In genomic region chr2:202237787-202238233, GRCh38 we compare ENCODE assay signal across 8 cellular contexts. TPM values are rescaled to one million over a fixed set of nuclear protein-coding genes. Genes with fewer than 3 reads are reported as not detected.
A peak's percentile ranks its signal among the peaks of the same experiment; 100 is the strongest.
DNase-seq lines count a peak whose midpoint lies in the region; ATAC-seq, FAIRE-seq and TF ChIP-seq lines count a peak whose summit lies in the region.

No MANE protein-coding gene starts in this region.

- no peak for FAIRE-seq in GM19239 (lab: Jason Lieb, UNC)

- H3K9ac ChIP-seq in duodenal mucosa (ENCODE audit: low read depth in 1 of 2, low read length in 2 of 2): peak overlapping the region; percentile 82 to 88

- H3K4me3 ChIP-seq in duodenal mucosa (ENCODE audit: low read depth in 1 of 2, low read length in 2 of 2) (peak overlapping the region; percentile 88 to 95), lower leg skin (ENCODE audit: low read depth, poor library complexity, severe bottlenecking) (peak overlapping the region; percentile 88)

- peak overlapping the region; percentile 70 for H3K27ac ChIP-seq in duodenal mucosa (ENCODE audit: low read depth, low read length)

- no peak for TF ChIP-seq CTCF in lower leg skin (IDR thresholded peaks at IDR 0.05)

- no peaks in the 10 kb centered on the region for H3K9me3 Mint-ChIP-seq in stimulated activated naive CD8-positive, alpha-beta T cell treated with anti-CD3 and anti-CD28 coated beads, Interleukin-15, amount 100 ng/mL, for 72 hours

- H3K4me1 Mint-ChIP-seq in stimulated activated naive CD8-positive, alpha-beta T cell treated with anti-CD3 and anti-CD28 coated beads, Interleukin-15, amount 100 ng/mL, for 72 hours: peaks cover 34% of the 10 kb centered on the region

- H3K36me3 ChIP-seq in duodenal mucosa (ENCODE audit: control insufficient read depth in 1 of 2, insufficient read depth in 2 of 2, low read length in 2 of 2): no peaks in the 10 kb centered on the region

- H3K9me3 ChIP-seq in duodenal mucosa (ENCODE audit: control insufficient read depth in 1 of 2, low read length in 2 of 2): no peaks in the 10 kb centered on the region

- no peak for TF ChIP-seq POLR2A in lower leg skin (IDR thresholded peaks at IDR 0.05)

- no peaks in the 10 kb centered on the region for H3K27me3 ChIP-seq in duodenal mucosa (ENCODE audit: control insufficient read depth in 1 of 2, insufficient read depth in 2 of 2, low read length in 2 of 2)

- DNase-seq in EH (ENCODE audit: low read depth): peak; percentile 72
- DNase-seq in lower leg skin (ENCODE audit: low spot score in 2 of 2): peak in 1 of 2 donors; percentile 26
- no peak for DNase-seq in stimulated activated naive CD8-positive, alpha-beta T cell treated with anti-CD3 and anti-CD28 coated beads, Interleukin-15, amount 100 ng/mL, for 72 hours
- no peak for DNase-seq in GM19239 (ENCODE audit: insufficient read length, low spot score)

- peaks cover 6 to 15% of the 10 kb centered on the region in 2 donors for H3K4me1 ChIP-seq in duodenal mucosa (ENCODE audit: control insufficient read depth in 1 of 2, insufficient read depth in 2 of 2, low read length in 2 of 2)

- no peaks in the 10 kb centered on the region for H3K27me3 Mint-ChIP-seq in stimulated activated naive CD8-positive, alpha-beta T cell treated with anti-CD3 and anti-CD28 coated beads, Interleukin-15, amount 100 ng/mL, for 72 hours

- peak overlapping the region; percentile 96 to 97 for H3K27ac Mint-ChIP-seq in stimulated activated naive CD8-positive, alpha-beta T cell treated with anti-CD3 and anti-CD28 coated beads, Interleukin-15, amount 100 ng/mL, for 72 hours

- intact Hi-C loops in lower leg skin (cut with DNase I; ENCODE audit: low total_unique reads): no loop called here

- H3K4me3 Mint-ChIP-seq in stimulated activated naive CD8-positive, alpha-beta T cell treated with anti-CD3 and anti-CD28 coated beads, Interleukin-15, amount 100 ng/mL, for 72 hours: peak overlapping the region; percentile 98 to 99

- ATAC-seq in GM19455 (IDR thresholded peaks at IDR 0.05; ENCODE audit: unreplicated experiment) (peak; percentile 44), HG03457 (IDR thresholded peaks at IDR 0.05; ENCODE audit: unreplicated experiment) (peak; percentile 20), SK-N-SH treated with all-trans-retinoic acid at 6 μM for 48 hours (peak; percentile 78)
- ATAC-seq in stimulated activated naive CD8-positive, alpha-beta T cell treated with anti-CD3 and anti-CD28 coated beads, Interleukin-15, amount 100 ng/mL, for 72 hours: peak; percentile 62

- 1% methylated on average over 17 to 28 of the region's 30 CpGs for WGBS in lower leg skin, 2 donors

TF ChIP-seq in SK-N-SH treated with all-trans-retinoic acid at 6 μM for 48 hours, 23 proteins besides CTCF, POLR2A, EP300 and RAD21:
- TF ChIP-seq CSRNP3 (CRISPR knock-in tag; IDR thresholded peaks at IDR 0.05) (no peak), ESRRG (CRISPR knock-in tag; IDR thresholded peaks at IDR 0.05) (no peak), PATZ1 (CRISPR knock-in tag; IDR thresholded peaks at IDR 0.05; ENCODE audit: borderline replicate concordance) (no peak), ZNF70 (CRISPR knock-in tag; IDR thresholded peaks at IDR 0.05) (no peak)

RNA-seq across cellular contexts. Expression of gene SUMO1, which starts 0.6 kb away (rescaled TPM):
- total RNA-seq in lower leg skin: 10 to 100 TPM; 29.6 to 46.3 (median 35.1) TPM

RNA-seq across cellular contexts. Expression of gene NOP58, which starts 27.8 kb away (rescaled TPM):
- total RNA-seq in lower leg skin: 10 to 100 TPM; 39.5 to 80.5 (median 50.8) TPM

Comparison
In these comparisons a context has a peak if more than half of its experiments do, and no peak if none do; other contexts are left out.
1. ATAC-seq: peak in every context shown above with its lines; median percentile 78 in SK-N-SH treated with all-trans-retinoic acid at 6 μM for 48 hours; 62 in stimulated activated naive CD8-positive, alpha-beta T cell treated with anti-CD3 and anti-CD28 coated beads, Interleukin-15, amount 100 ng/mL, for 72 hours; 44 in GM19455; 20 in HG03457.